12 cellular contexts compared by ENCODE assay signal in the genomic region with DNA sequence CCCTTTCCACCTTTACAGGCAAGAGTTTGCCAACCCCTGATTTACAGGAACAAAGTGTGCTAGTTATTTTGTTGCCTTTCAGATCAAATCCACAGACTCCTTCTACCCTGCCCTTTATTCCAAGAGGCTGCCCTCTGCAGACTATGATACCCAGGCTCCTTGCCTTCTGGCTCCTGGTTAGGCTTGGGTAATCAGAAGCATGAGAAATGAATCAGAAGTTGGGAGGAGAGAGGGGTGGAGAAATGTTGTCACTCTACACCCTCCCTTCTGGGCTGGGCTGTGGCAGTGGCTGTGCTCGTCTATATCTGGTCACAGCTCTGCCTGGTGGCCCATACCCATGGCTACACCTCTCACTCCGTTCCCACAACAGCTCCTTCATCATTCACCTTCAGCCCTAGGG.
DNase-seq lines count a peak whose midpoint lies in the region; ATAC-seq and TF ChIP-seq lines count a peak whose summit lies in the region.
"Had no signal": no experiment of that assay in that cellular context is flagged by ENCODE, and none has a peak within 500 bp of the region (broad histone marks: within the 10 kb centered on the region; RNA-seq: fewer than 3 reads in every experiment).

No MANE protein-coding gene starts in this region.

- H3K9me3 Mint-ChIP-seq in effector memory CD8-positive, alpha-beta T cell, result no peaks in the 10 kb centered on the region

- H3K4me1 ChIP-seq in right cardiac atrium (ENCODE audit: control insufficient read depth, insufficient read depth, low read length), result no peaks in the 10 kb centered on the region
- no peaks in the 10 kb centered on the region for H3K4me1 ChIP-seq in thoracic aorta (ENCODE audit: control insufficient read depth in 1 of 2, low read depth in 2 of 2)

- peak; percentile 88 to 89 for ATAC-seq in right cardiac atrium
- peak; percentile 87 for ATAC-seq in thoracic aorta (ENCODE audit: insufficient number of reproducible peaks, low FRiP score, low read depth)
- no peak for ATAC-seq in effector memory CD8-positive, alpha-beta T cell (replicated peaks)
- ATAC-seq in GM18517 (IDR thresholded peaks at IDR 0.05; ENCODE audit: unreplicated experiment), result no peak
- ATAC-seq: T-helper 17 cell had no signal

- H3K4me3 ChIP-seq in right cardiac atrium (ENCODE audit: low read length), result no peak overlapping the region
- no peak overlapping the region for H3K4me3 ChIP-seq in thoracic aorta

- 56% methylated on average over 2 of the region's 2 CpGs for WGBS in right cardiac atrium

- H3K4me1 Mint-ChIP-seq in effector memory CD8-positive, alpha-beta T cell (ENCODE audit: low read depth in 2 of 2), result no peaks in the 10 kb centered on the region

- DNase-seq in HK-2 (ENCODE audit: unreplicated experiment) (peak; percentile 11), amniotic epithelial cell (ENCODE audit: low read depth) (peak; percentile 69), right cardiac atrium (peak; percentile 45 to 55 (median 48)), thoracic aorta (ENCODE audit: low spot score) (no peak)
- no peak for DNase-seq in effector memory CD8-positive, alpha-beta T cell
- no peak for DNase-seq in activated T-cell treated with anti-CD3 and anti-CD28 coated beads, Interleukin-2, amount 50 U/mL, for 48 hours
- DNase-seq: DND-41, GOT3, NCI-H1417, NCI-H774, T-helper 17 cell had no signal

- H3K27me3 ChIP-seq in right cardiac atrium (ENCODE audit: control insufficient read depth, insufficient read depth) (no peaks in the 10 kb centered on the region), thoracic aorta (replicated peaks; ENCODE audit: insufficient read depth) (no peaks in the 10 kb centered on the region)

- no peak overlapping the region for H3K4me3 Mint-ChIP-seq in effector memory CD8-positive, alpha-beta T cell
- H3K4me3 Mint-ChIP-seq: T-helper 17 cell had no signal

- intact Hi-C loops in right cardiac atrium (cut with DNase I), result no loop called here

- H3K27ac ChIP-seq in right cardiac atrium (ENCODE audit: low read length) (no peak overlapping the region), thoracic aorta (peak overlapping the region in 1 of 2 donors; percentile 34)

- H3K27me3 Mint-ChIP-seq in effector memory CD8-positive, alpha-beta T cell, result peaks cover 12 to 17% of the 10 kb centered on the region in 2 donors
- H3K27me3 Mint-ChIP-seq: T-helper 17 cell had no signal

- no peak overlapping the region for H3K27ac Mint-ChIP-seq in effector memory CD8-positive, alpha-beta T cell
- H3K27ac Mint-ChIP-seq: T-helper 17 cell had no signal

- no peaks in the 10 kb centered on the region for H3K36me3 Mint-ChIP-seq in effector memory CD8-positive, alpha-beta T cell (ENCODE audit: insufficient read depth)

- H3K36me3 ChIP-seq in thoracic aorta, result no peaks in the 10 kb centered on the region

- TF ChIP-seq CTCF in thoracic aorta (IDR thresholded peaks at IDR 0.05), result no peak

- H3K9me3 ChIP-seq in right cardiac atrium (ENCODE audit: control insufficient read depth, low read length) (no peaks in the 10 kb centered on the region), thoracic aorta (no peaks in the 10 kb centered on the region)

Comparison
In these comparisons a context has a peak if more than half of its experiments do, and no peak if none do; other contexts are left out.
1. DNase-seq: peak in HK-2 (single experiment), amniotic epithelial cell (single experiment) and right cardiac atrium (3 of 3); none in thoracic aorta (single experiment), effector memory CD8-positive, alpha-beta T cell (0 of 3) and activated T-cell treated with anti-CD3 and anti-CD28 coated beads, Interleukin-2, amount 50 U/mL, for 48 hours (0 of 2).
2. ATAC-seq: peak in right cardiac atrium (2 of 2) and thoracic aorta (single experiment); none in effector memory CD8-positive, alpha-beta T cell (single experiment) and GM18517 (single experiment).